1 cellular context compared by ENCODE assay signal in genomic region chr14:35292051-35292769, GRCh38.
A peak's percentile ranks its signal among the peaks of the same experiment; 100 is the strongest.
TF ChIP-seq lines count a peak whose summit lies in the region.

PSMA6 (plus strand) TSS chr14:35292382; CDS start chr14:35292477, 95 bp downstream.

TF ChIP-seq in HepG2, 621 proteins besides CTCF, POLR2A, EP300 and RAD21 (continued from another document):
- TF ChIP-seq ZNF550 (CRISPR knock-in tag; IDR thresholded peaks at IDR 0.05; ENCODE audit: borderline replicate concordance) (0 out of 2 replicates have a peak, but pooled peaks have one; percentile 88), THAP11 (CRISPR knock-in tag; IDR thresholded peaks at IDR 0.05) (peak; percentile 97), NFIC (IDR thresholded peaks at IDR 0.05; ENCODE audit: low read length) (0 out of 2 replicates have a peak, but pooled peaks have one; percentile 69), SALL1 (CRISPR knock-in tag; IDR thresholded peaks at IDR 0.05) (peak; percentile 99), TAF1 (CRISPR knock-in tag; IDR thresholded peaks at IDR 0.05) (peak; percentile 98), HOXA3 (CRISPR knock-in tag; IDR thresholded peaks at IDR 0.05) (peak; percentile 97), ZNF546 (CRISPR knock-in tag; conservative IDR thresholded peaks at IDR 0.05) (peak; percentile 82; the same call in 1 of the 2 replicates), ZBTB10 (CRISPR knock-in tag; IDR thresholded peaks at IDR 0.05; ENCODE audit: borderline replicate concordance) (peak; percentile 22; the same call in 1 of the 2 replicates), ARNT (IDR thresholded peaks at IDR 0.05) (no peak), ZNF773 (CRISPR knock-in tag; IDR thresholded peaks at IDR 0.05; ENCODE audit: borderline replicate concordance) (no peak), ZNF816 (CRISPR knock-in tag; IDR thresholded peaks at IDR 0.05; ENCODE audit: borderline replicate concordance) (peak; percentile 69), CENPX (CRISPR knock-in tag; IDR thresholded peaks at IDR 0.05) (no peak), HIVEP1 (CRISPR knock-in tag; IDR thresholded peaks at IDR 0.05) (peak; percentile 97), MEIS1 (CRISPR knock-in tag; IDR thresholded peaks at IDR 0.05; ENCODE audit: borderline replicate concordance) (peak; percentile 97), ZNF792 (CRISPR knock-in tag; IDR thresholded peaks at IDR 0.05) (peak; percentile 97; the same call in 1 of the 2 replicates), HNRNPLL (IDR thresholded peaks at IDR 0.05; ENCODE audit: low read depth, low read length, poor library complexity, severe bottlenecking) (peak; percentile 81), SMAD9 (CRISPR knock-in tag; IDR thresholded peaks at IDR 0.05) (0 out of 2 replicates have a peak, but pooled peaks have one; percentile 53), SNAI1 (CRISPR knock-in tag; IDR thresholded peaks at IDR 0.05; ENCODE audit: borderline replicate concordance) (peak; percentile 92; the same call in 1 of the 2 replicates), CREM (IDR thresholded peaks at IDR 0.05) (peak; percentile 93), CREM (CRISPR knock-in tag; IDR thresholded peaks at IDR 0.05) (no peak), PHF20 (CRISPR knock-in tag; IDR thresholded peaks at IDR 0.05) (peak; percentile 99), RAD51 (IDR thresholded peaks at IDR 0.05; ENCODE audit: borderline replicate concordance) (no peak), ZNF30 (CRISPR knock-in tag; IDR thresholded peaks at IDR 0.05) (peak; percentile 78; the same call in 1 of the 2 replicates), ZNF33B (CRISPR knock-in tag; IDR thresholded peaks at IDR 0.05) (peak; percentile 99), NBN (conservative IDR thresholded peaks at IDR 0.05) (no peak), RBM22 (optimal IDR thresholded peaks at IDR 0.05; ENCODE audit: low read length) (peak; percentile 96), ZNF549 (CRISPR knock-in tag; IDR thresholded peaks at IDR 0.05) (no peak; the same call in 1 of the 2 replicates), JUN (CRISPR knock-in tag; IDR thresholded peaks at IDR 0.05) (peak; percentile 85), KLF12 (CRISPR knock-in tag; IDR thresholded peaks at IDR 0.05; ENCODE audit: borderline replicate concordance) (peak; percentile 85; the same call in 1 of the 2 replicates), ZNF558 (CRISPR knock-in tag; IDR thresholded peaks at IDR 0.05; ENCODE audit: borderline replicate concordance) (peak; percentile 89; the same call in 1 of the 2 replicates)
- TF ChIP-seq, protein P1, sequence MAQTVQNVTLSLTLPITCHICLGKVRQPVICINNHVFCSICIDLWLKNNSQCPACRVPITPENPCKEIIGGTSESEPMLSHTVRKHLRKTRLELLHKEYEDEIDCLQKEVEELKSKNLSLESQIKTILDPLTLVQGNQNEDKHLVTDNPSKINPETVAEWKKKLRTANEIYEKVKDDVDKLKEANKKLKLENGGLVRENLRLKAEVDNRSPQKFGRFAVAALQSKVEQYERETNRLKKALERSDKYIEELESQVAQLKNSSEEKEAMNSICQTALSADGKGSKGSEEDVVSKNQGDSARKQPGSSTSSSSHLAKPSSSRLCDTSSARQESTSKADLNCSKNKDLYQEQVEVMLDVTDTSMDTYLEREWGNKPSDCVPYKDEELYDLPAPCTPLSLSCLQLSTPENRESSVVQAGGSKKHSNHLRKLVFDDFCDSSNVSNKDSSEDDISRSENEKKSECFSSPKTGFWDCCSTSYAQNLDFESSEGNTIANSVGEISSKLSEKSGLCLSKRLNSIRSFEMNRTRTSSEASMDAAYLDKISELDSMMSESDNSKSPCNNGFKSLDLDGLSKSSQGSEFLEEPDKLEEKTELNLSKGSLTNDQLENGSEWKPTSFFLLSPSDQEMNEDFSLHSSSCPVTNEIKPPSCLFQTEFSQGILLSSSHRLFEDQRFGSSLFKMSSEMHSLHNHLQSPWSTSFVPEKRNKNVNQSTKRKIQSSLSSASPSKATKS (CRISPR knock-in tag; IDR thresholded peaks at IDR 0.05) = no peak
- TF ChIP-seq, protein P2, sequence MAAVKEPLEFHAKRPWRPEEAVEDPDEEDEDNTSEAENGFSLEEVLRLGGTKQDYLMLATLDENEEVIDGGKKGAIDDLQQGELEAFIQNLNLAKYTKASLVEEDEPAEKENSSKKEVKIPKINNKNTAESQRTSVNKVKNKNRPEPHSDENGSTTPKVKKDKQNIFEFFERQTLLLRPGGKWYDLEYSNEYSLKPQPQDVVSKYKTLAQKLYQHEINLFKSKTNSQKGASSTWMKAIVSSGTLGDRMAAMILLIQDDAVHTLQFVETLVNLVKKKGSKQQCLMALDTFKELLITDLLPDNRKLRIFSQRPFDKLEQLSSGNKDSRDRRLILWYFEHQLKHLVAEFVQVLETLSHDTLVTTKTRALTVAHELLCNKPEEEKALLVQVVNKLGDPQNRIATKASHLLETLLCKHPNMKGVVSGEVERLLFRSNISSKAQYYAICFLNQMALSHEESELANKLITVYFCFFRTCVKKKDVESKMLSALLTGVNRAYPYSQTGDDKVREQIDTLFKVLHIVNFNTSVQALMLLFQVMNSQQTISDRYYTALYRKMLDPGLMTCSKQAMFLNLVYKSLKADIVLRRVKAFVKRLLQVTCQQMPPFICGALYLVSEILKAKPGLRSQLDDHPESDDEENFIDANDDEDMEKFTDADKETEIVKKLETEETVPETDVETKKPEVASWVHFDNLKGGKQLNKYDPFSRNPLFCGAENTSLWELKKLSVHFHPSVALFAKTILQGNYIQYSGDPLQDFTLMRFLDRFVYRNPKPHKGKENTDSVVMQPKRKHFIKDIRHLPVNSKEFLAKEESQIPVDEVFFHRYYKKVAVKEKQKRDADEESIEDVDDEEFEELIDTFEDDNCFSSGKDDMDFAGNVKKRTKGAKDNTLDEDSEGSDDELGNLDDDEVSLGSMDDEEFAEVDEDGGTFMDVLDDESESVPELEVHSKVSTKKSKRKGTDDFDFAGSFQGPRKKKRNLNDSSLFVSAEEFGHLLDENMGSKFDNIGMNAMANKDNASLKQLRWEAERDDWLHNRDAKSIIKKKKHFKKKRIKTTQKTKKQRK (IDR thresholded peaks at IDR 0.05; ENCODE audit: low read length) = no peak
- TF ChIP-seq, protein P3, sequence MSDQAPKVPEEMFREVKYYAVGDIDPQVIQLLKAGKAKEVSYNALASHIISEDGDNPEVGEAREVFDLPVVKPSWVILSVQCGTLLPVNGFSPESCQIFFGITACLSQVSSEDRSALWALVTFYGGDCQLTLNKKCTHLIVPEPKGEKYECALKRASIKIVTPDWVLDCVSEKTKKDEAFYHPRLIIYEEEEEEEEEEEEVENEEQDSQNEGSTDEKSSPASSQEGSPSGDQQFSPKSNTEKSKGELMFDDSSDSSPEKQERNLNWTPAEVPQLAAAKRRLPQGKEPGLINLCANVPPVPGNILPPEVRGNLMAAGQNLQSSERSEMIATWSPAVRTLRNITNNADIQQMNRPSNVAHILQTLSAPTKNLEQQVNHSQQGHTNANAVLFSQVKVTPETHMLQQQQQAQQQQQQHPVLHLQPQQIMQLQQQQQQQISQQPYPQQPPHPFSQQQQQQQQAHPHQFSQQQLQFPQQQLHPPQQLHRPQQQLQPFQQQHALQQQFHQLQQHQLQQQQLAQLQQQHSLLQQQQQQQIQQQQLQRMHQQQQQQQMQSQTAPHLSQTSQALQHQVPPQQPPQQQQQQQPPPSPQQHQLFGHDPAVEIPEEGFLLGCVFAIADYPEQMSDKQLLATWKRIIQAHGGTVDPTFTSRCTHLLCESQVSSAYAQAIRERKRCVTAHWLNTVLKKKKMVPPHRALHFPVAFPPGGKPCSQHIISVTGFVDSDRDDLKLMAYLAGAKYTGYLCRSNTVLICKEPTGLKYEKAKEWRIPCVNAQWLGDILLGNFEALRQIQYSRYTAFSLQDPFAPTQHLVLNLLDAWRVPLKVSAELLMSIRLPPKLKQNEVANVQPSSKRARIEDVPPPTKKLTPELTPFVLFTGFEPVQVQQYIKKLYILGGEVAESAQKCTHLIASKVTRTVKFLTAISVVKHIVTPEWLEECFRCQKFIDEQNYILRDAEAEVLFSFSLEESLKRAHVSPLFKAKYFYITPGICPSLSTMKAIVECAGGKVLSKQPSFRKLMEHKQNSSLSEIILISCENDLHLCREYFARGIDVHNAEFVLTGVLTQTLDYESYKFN (CRISPR knock-in tag; conservative IDR thresholded peaks at IDR 0.05) = peak; percentile 78; the same call in 1 of the 2 replicates
- TF ChIP-seq, protein P4, sequence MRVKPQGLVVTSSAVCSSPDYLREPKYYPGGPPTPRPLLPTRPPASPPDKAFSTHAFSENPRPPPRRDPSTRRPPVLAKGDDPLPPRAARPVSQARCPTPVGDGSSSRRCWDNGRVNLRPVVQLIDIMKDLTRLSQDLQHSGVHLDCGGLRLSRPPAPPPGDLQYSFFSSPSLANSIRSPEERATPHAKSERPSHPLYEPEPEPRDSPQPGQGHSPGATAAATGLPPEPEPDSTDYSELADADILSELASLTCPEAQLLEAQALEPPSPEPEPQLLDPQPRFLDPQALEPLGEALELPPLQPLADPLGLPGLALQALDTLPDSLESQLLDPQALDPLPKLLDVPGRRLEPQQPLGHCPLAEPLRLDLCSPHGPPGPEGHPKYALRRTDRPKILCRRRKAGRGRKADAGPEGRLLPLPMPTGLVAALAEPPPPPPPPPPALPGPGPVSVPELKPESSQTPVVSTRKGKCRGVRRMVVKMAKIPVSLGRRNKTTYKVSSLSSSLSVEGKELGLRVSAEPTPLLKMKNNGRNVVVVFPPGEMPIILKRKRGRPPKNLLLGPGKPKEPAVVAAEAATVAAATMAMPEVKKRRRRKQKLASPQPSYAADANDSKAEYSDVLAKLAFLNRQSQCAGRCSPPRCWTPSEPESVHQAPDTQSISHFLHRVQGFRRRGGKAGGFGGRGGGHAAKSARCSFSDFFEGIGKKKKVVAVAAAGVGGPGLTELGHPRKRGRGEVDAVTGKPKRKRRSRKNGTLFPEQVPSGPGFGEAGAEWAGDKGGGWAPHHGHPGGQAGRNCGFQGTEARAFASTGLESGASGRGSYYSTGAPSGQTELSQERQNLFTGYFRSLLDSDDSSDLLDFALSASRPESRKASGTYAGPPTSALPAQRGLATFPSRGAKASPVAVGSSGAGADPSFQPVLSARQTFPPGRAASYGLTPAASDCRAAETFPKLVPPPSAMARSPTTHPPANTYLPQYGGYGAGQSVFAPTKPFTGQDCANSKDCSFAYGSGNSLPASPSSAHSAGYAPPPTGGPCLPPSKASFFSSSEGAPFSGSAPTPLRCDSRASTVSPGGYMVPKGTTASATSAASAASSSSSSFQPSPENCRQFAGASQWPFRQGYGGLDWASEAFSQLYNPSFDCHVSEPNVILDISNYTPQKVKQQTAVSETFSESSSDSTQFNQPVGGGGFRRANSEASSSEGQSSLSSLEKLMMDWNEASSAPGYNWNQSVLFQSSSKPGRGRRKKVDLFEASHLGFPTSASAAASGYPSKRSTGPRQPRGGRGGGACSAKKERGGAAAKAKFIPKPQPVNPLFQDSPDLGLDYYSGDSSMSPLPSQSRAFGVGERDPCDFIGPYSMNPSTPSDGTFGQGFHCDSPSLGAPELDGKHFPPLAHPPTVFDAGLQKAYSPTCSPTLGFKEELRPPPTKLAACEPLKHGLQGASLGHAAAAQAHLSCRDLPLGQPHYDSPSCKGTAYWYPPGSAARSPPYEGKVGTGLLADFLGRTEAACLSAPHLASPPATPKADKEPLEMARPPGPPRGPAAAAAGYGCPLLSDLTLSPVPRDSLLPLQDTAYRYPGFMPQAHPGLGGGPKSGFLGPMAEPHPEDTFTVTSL (CRISPR knock-in tag; IDR thresholded peaks at IDR 0.05; ENCODE audit: borderline replicate concordance) = no peak; the same call in 1 of the 2 replicates
- TF ChIP-seq, protein P5, sequence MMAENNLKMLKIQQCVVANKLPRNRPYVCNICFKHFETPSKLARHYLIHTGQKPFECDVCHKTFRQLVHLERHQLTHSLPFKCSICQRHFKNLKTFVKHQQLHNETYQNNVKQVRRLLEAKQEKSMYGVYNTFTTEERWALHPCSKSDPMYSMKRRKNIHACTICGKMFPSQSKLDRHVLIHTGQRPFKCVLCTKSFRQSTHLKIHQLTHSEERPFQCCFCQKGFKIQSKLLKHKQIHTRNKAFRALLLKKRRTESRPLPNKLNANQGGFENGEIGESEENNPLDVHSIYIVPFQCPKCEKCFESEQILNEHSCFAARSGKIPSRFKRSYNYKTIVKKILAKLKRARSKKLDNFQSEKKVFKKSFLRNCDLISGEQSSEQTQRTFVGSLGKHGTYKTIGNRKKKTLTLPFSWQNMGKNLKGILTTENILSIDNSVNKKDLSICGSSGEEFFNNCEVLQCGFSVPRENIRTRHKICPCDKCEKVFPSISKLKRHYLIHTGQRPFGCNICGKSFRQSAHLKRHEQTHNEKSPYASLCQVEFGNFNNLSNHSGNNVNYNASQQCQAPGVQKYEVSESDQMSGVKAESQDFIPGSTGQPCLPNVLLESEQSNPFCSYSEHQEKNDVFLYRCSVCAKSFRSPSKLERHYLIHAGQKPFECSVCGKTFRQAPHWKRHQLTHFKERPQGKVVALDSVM (CRISPR knock-in tag; IDR thresholded peaks at IDR 0.05) = peak; percentile 23; the same call in 1 of the 2 replicates
TF ChIP-seq in HepG2: peak in this region for 484.
